In genomic region chr4:71709961-71710360, GRCh38 we compare ENCODE assay signal across 14 cellular contexts.
DNase-seq lines count a peak whose midpoint lies in the region; ATAC-seq and TF ChIP-seq lines count a peak whose summit lies in the region.
"Had no signal": no experiment of that assay in that cellular context is flagged by ENCODE, and none has a peak within 500 bp of the region (broad histone marks: within the 10 kb centered on the region; RNA-seq: fewer than 3 reads in every experiment).

No MANE protein-coding gene starts in this region.

- no peaks in the 10 kb centered on the region for H3F3A ChIP-seq in PC-3 (ENCODE audit: low read length, unreplicated experiment)

- TF ChIP-seq CTCF in PC-3 (conservative IDR thresholded peaks at IDR 0.05; ENCODE audit: low read depth, low read length) (peak; percentile 81), transverse colon (IDR thresholded peaks at IDR 0.05) (no peak)

- in situ Hi-C loops in transverse colon (cut with MboI; ENCODE audit: low pct_ligation_motif_present in 1 of 4, low pct_unique_long_range_greater_than_20kb in 1 of 4, low sequenced_read_pairs in 3 of 4) = loop anchor here (10.0 to 25.0 kb wide), 4 partner anchors 473 to 1098 kb away; partner anchors contain the start of gene JCHAIN (in 2 of the 4)

- no peaks in the 10 kb centered on the region for H3K36me3 ChIP-seq in PC-3 (ENCODE audit: low read depth, low read length)
- no peaks in the 10 kb centered on the region for H3K36me3 ChIP-seq in transverse colon
- H3K36me3 ChIP-seq: sigmoid colon had no signal

- no peaks in the 10 kb centered on the region for H3K9me2 ChIP-seq in PC-3 (replicated peaks; ENCODE audit: low read length)

- no peak overlapping the region for H2AFZ ChIP-seq in PC-3 (ENCODE audit: low read length)

- peaks cover 19% of the 10 kb centered on the region; the same call in 1 of the 2 replicates for H3K4me1 ChIP-seq in PC-3 (ENCODE audit: insufficient read depth, low read length)
- peaks cover 0 to 35% (median 17%) of the 10 kb centered on the region in 4 donors for H3K4me1 ChIP-seq in transverse colon
- H3K4me1 ChIP-seq: sigmoid colon had no signal

- H3K27ac ChIP-seq in PC-3 (ENCODE audit: low read length) = no peak overlapping the region
- peak overlapping the region in 2 of 4 donors; percentile 50 to 61 for H3K27ac ChIP-seq in transverse colon
- H3K27ac ChIP-seq: 22Rv1, sigmoid colon had no signal

- DNase-seq in DMS 273 (lab: John Stamatoyannopoulos, UW; ENCODE audit: unreplicated experiment) (peak; percentile 14), DMS 273 treated with DMSO at 0.1 percent for 48 hours (lab: John Stamatoyannopoulos, UW) (no peak), PC-3 (peak; percentile 76), fibroblast of peridontal ligament (ENCODE audit: extremely low read depth) (peak; percentile 26), transverse colon (peak; percentile 8), NOMO-1 treated with dmso at 0.1 percent for 144 hours (lab: John Stamatoyannopoulos, UW; ENCODE audit: unreplicated experiment) (no peak), cerebellar cortex (ENCODE audit: low spot score) (no peak), hippocampal formation (lab: John Stamatoyannopoulos, UW) (no peak)
- DNase-seq: activated CD8-positive, alpha-beta memory T cell treated with anti-CD3 and anti-CD28 coated beads, Interleukin-2, amount 10 ng/mL, durations not matched to agents 7 days and 5 days; activated naive CD4-positive, alpha-beta T cell; mammary epithelial cell; sigmoid colon had no signal

- no peak overlapping the region for H3K4me2 ChIP-seq in PC-3 (ENCODE audit: low read length)

- TF ChIP-seq EP300 in transverse colon (IDR thresholded peaks at IDR 0.05; ENCODE audit: low read depth) = no peak

- H3K4me3 ChIP-seq in PC-3 (ENCODE audit: low read length) (no peak overlapping the region), transverse colon (no peak overlapping the region)
- H3K4me3 ChIP-seq: sigmoid colon had no signal

- H3K27me3 ChIP-seq in PC-3 (ENCODE audit: low read length) (no peaks in the 10 kb centered on the region), transverse colon (no peaks in the 10 kb centered on the region)
- H3K27me3 ChIP-seq: sigmoid colon had no signal

- WGBS in transverse colon (ENCODE audit: low coverage in 1 of 2), 2 donors = 0 to 44% methylated on average over 1 of the region's 1 CpG

- no TSS peak for BruUV-seq in PC-3 (replicated peaks; lab: Mats Ljungman, UMichigan)

- intact Hi-C loops in PC-3 (cut with micrococcal nuclease) (loop anchor here (2.0 to 5.0 kb wide), 4 partner anchors 149 to 1058 kb away; no protein-coding TSS in a partner anchor), transverse colon (cut with DNase I; ENCODE audit: low total_unique reads) (no loop called here)

- CTCF ChIA-PET in PC-3 (lab: Charles Lee) = interaction anchor here (1.1 kb wide), 2 partner anchors 160 to 525 kb away, joined by 4 read pairs; no protein-coding TSS in a partner anchor

- H3K9me3 ChIP-seq in PC-3 (ENCODE audit: low read length) (0 out of 2 replicates have a peak, but pooled peaks cover 6% of the 10 kb centered on the region), transverse colon (no peaks in the 10 kb centered on the region)
- H3K9me3 ChIP-seq: sigmoid colon had no signal

- POLR2A ChIA-PET in PC-3 (lab: Charles Lee; ENCODE audit: unreplicated experiment) = interaction anchor here (0.6 kb wide), 1 partner anchor 281 kb away, joined by 4 read pairs; no protein-coding TSS in a partner anchor

- no peak for TF ChIP-seq POLR2A in transverse colon (IDR thresholded peaks at IDR 0.05)

- no peaks in the 10 kb centered on the region for H4K20me1 ChIP-seq in PC-3 (ENCODE audit: low read length)

- H3K79me2 ChIP-seq in PC-3 (ENCODE audit: low read length) = no peaks in the 10 kb centered on the region

- peak; percentile 64 for ATAC-seq in PC-3
- ATAC-seq: activated CD8-positive, alpha-beta memory T cell treated with anti-CD3 and anti-CD28 coated beads, Interleukin-2, amount 10 ng/mL, durations not matched to agents 7 days and 5 days; stimulated activated memory B cell treated with anti-CD40 and anti-IgM and Interleukin-4, amounts not matched to agents 10 μg/mL and 1 μg/mL and 100 μg/mL, for 72 hours had no signal

- H3K9ac ChIP-seq in PC-3 (ENCODE audit: low read length) = no peak overlapping the region

Comparison
In these comparisons a context has a peak if more than half of its experiments do, and no peak if none do; other contexts are left out.
1. DNase-seq: peak in DMS 273 (single experiment), PC-3 (single experiment), fibroblast of peridontal ligament (single experiment) and transverse colon (single experiment); none in DMS 273 treated with DMSO at 0.1 percent for 48 hours (single experiment), NOMO-1 treated with dmso at 0.1 percent for 144 hours (single experiment), cerebellar cortex (single experiment) and hippocampal formation (0 of 2).